In genomic region chr6:112877134-112878100, GRCh38 we compare ENCODE assay signal across 12 cellular contexts.
DNase-seq lines count a peak whose midpoint lies in the region; ATAC-seq and TF ChIP-seq lines count a peak whose summit lies in the region.
"Had no signal": no experiment of that assay in that cellular context is flagged by ENCODE, and none has a peak within 500 bp of the region (broad histone marks: within the 10 kb centered on the region; RNA-seq: fewer than 3 reads in every experiment).

No MANE protein-coding gene starts in this region.

- ATAC-seq in right cardiac atrium (peak; percentile 82 to 90), GM21825 (IDR thresholded peaks at IDR 0.05; ENCODE audit: unreplicated experiment) (no peak)

- H3K4me2 ChIP-seq in smooth muscle cell: peak overlapping the region; percentile 16

- H3K9me3 ChIP-seq in right cardiac atrium (ENCODE audit: control insufficient read depth, low read length) (no peaks in the 10 kb centered on the region), smooth muscle cell (replicated peaks; ENCODE audit: low read depth) (no peaks in the 10 kb centered on the region), Peyer's patch (no peaks in the 10 kb centered on the region), sigmoid colon (no peaks in the 10 kb centered on the region)
- H3K9me3 ChIP-seq: pancreas had no signal

- no peak overlapping the region for H3K27ac ChIP-seq in right cardiac atrium (ENCODE audit: low read length)
- H3K27ac ChIP-seq in smooth muscle cell (ENCODE audit: low read depth): peak overlapping the region; percentile 57
- H3K27ac ChIP-seq in Peyer's patch: no peak overlapping the region
- H3K27ac ChIP-seq in sigmoid colon: peak overlapping the region in 2 of 4 donors; percentile 51 to 53
- H3K27ac ChIP-seq: HL-60, pancreas, SK-N-MC had no signal

- H3K27me3 Mint-ChIP-seq in activated CD4-positive, alpha-beta memory T cell treated with anti-CD3 and anti-CD28 coated beads for 36 hours: no peaks in the 10 kb centered on the region
- H3K27me3 Mint-ChIP-seq: central memory CD8-positive, alpha-beta T cell had no signal

- no peak for TF ChIP-seq EP300 in sigmoid colon (IDR thresholded peaks at IDR 0.05)

- POLR2A ChIA-PET in activated CD4-positive, alpha-beta memory T cell treated with anti-CD3 and anti-CD28 coated beads for 36 hours (lab: Charles Lee): no interaction called here

- H3K27me3 ChIP-seq in right cardiac atrium (ENCODE audit: control insufficient read depth, insufficient read depth): no peaks in the 10 kb centered on the region
- H3K27me3 ChIP-seq in smooth muscle cell (ENCODE audit: low read depth): no peaks in the 10 kb centered on the region
- H3K27me3 ChIP-seq in Peyer's patch: no peaks in the 10 kb centered on the region
- no peaks in the 10 kb centered on the region for H3K27me3 ChIP-seq in sigmoid colon
- H3K27me3 ChIP-seq: pancreas had no signal

- peak overlapping the region; percentile 83 for H2AFZ ChIP-seq in smooth muscle cell (ENCODE audit: low read depth)

- H3K4me1 ChIP-seq in right cardiac atrium (ENCODE audit: control insufficient read depth, insufficient read depth, low read length) (peaks cover 2% of the 10 kb centered on the region), smooth muscle cell (ENCODE audit: low read depth) (peaks cover 32% of the 10 kb centered on the region), Peyer's patch (no peaks in the 10 kb centered on the region), sigmoid colon (peaks cover 0 to 10% (median 2%) of the 10 kb centered on the region in 4 donors)
- H3K4me1 ChIP-seq: pancreas had no signal

- peak; percentile 5 for TF ChIP-seq CTCF in astrocyte of the cerebellum (IDR thresholded peaks at IDR 0.05; ENCODE audit: low read depth, low read length, missing control alignments)
- no peak for TF ChIP-seq CTCF in smooth muscle cell (IDR thresholded peaks at IDR 0.05; ENCODE audit: borderline replicate concordance, insufficient read depth, poor library complexity, severe bottlenecking)
- peak in 2 of 6 experiments; percentile 28 to 39 for TF ChIP-seq CTCF in Peyer's patch (IDR thresholded peaks at IDR 0.05)
- no peak for TF ChIP-seq CTCF in sigmoid colon (IDR thresholded peaks at IDR 0.05)

- H3K4me3 ChIP-seq in astrocyte of the cerebellum (ENCODE audit: low read depth, low read length) (no peak overlapping the region), right cardiac atrium (ENCODE audit: low read length) (no peak overlapping the region), smooth muscle cell (no peak overlapping the region), Peyer's patch (no peak overlapping the region), sigmoid colon (no peak overlapping the region)
- H3K4me3 ChIP-seq: pancreas, SK-N-MC had no signal

- TF ChIP-seq POLR2A in Peyer's patch (IDR thresholded peaks at IDR 0.05): no peak
- no peak for TF ChIP-seq POLR2A in sigmoid colon (IDR thresholded peaks at IDR 0.05)

- no peaks in the 10 kb centered on the region for H3K4me1 Mint-ChIP-seq in activated CD4-positive, alpha-beta memory T cell treated with anti-CD3 and anti-CD28 coated beads for 36 hours (ENCODE audit: low read depth)
- H3K4me1 Mint-ChIP-seq: central memory CD8-positive, alpha-beta T cell had no signal

- H3K79me2 ChIP-seq in smooth muscle cell (ENCODE audit: low read depth): no peaks in the 10 kb centered on the region

- 57% methylated on average over 4 of the region's 4 CpGs for WGBS in right cardiac atrium
- 56% methylated on average over 4 of the region's 4 CpGs for WGBS in smooth muscle cell (ENCODE audit: low lambda C conversion rate)
- WGBS in sigmoid colon, 2 donors: 38 to 58% methylated on average over 4 of the region's 4 CpGs

- no peak overlapping the region for H3K4me3 Mint-ChIP-seq in activated CD4-positive, alpha-beta memory T cell treated with anti-CD3 and anti-CD28 coated beads for 36 hours
- H3K4me3 Mint-ChIP-seq: central memory CD8-positive, alpha-beta T cell had no signal

- intact Hi-C loops in right cardiac atrium (cut with DNase I): no loop called here
- intact Hi-C loops in activated CD4-positive, alpha-beta memory T cell treated with anti-CD3 and anti-CD28 coated beads for 36 hours (cut with micrococcal nuclease): no loop called here
- intact Hi-C loops in sigmoid colon (cut with DNase I): no loop called here

- H3K9ac ChIP-seq in smooth muscle cell (ENCODE audit: low read depth): peak overlapping the region; percentile 15

- H3K36me3 ChIP-seq in smooth muscle cell (ENCODE audit: low read depth) (no peaks in the 10 kb centered on the region), Peyer's patch (no peaks in the 10 kb centered on the region), sigmoid colon (no peaks in the 10 kb centered on the region)
- H3K36me3 ChIP-seq: pancreas had no signal

- DNase-seq in HT-29 (ENCODE audit: low spot score) (peak; percentile 21), astrocyte of the cerebellum (ENCODE audit: low read depth) (peak; percentile 86), right cardiac atrium (no peak), smooth muscle cell (lab: John Stamatoyannopoulos, UW; ENCODE audit: unreplicated experiment) (no peak), Peyer's patch (no peak), sigmoid colon (no peak)
- no peak for DNase-seq in activated CD4-positive, alpha-beta memory T cell treated with anti-CD3 and anti-CD28 coated beads for 36 hours
- DNase-seq: pancreas had no signal

- no peaks in the 10 kb centered on the region for H4K20me1 ChIP-seq in smooth muscle cell (ENCODE audit: low read depth)

- H3K9me3 Mint-ChIP-seq in activated CD4-positive, alpha-beta memory T cell treated with anti-CD3 and anti-CD28 coated beads for 36 hours: peaks cover 5% of the 10 kb centered on the region

- no peak overlapping the region for H3K27ac Mint-ChIP-seq in activated CD4-positive, alpha-beta memory T cell treated with anti-CD3 and anti-CD28 coated beads for 36 hours

- peaks cover 13% of the 10 kb centered on the region for H3F3A ChIP-seq in smooth muscle cell (ENCODE audit: low read depth)

- no peaks in the 10 kb centered on the region for H3K36me3 Mint-ChIP-seq in activated CD4-positive, alpha-beta memory T cell treated with anti-CD3 and anti-CD28 coated beads for 36 hours

- in situ Hi-C loops in astrocyte of the cerebellum (cut with HindIII; ENCODE audit: low sequenced_read_pairs): no loop called here

- CTCF ChIA-PET in activated CD4-positive, alpha-beta memory T cell treated with anti-CD3 and anti-CD28 coated beads for 36 hours (lab: Charles Lee): no interaction called here

Comparison
In these comparisons a context has a peak if more than half of its experiments do, and no peak if none do; other contexts are left out.
1. DNase-seq: peak in HT-29 (single experiment) and astrocyte of the cerebellum (single experiment); none in right cardiac atrium (0 of 3), smooth muscle cell (single experiment), Peyer's patch (0 of 3), activated CD4-positive, alpha-beta memory T cell treated with anti-CD3 and anti-CD28 coated beads for 36 hours (single experiment) and sigmoid colon (single experiment).